In the genomic region with DNA sequence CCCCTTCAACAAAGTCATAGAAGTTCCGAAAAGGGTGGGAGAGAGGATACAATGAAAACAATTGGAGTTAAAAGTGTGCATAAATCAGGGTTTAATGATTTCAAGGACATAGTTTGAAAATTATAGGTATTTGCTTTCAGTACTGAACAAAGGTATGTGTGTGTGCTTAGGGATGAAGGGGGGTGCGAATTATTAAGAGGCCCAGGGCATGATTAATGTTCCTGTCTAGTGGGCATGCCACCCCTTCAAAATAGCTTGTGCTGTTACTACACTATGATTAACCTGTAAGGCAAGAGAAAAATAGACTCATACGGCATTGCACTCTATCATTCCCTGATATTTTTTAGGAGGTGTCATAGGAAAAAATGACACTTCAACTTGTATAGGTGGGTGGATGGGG, we compare ENCODE assay signal across 15 cellular contexts.
DNase-seq lines count a peak whose midpoint lies in the region.
"Had no signal": no experiment of that assay in that cellular context is flagged by ENCODE, and none has a peak within 500 bp of the region (broad histone marks: within the 10 kb centered on the region; RNA-seq: fewer than 3 reads in every experiment).

No MANE protein-coding gene starts in this region.

- DNase-seq in NCI-H1417 (lab: John Stamatoyannopoulos, UW) (peak in 2 of 3 experiments; percentile 83 to 97), NCI-H2081 (lab: John Stamatoyannopoulos, UW) (peak; percentile 54 to 70), NCI-H69 (lab: John Stamatoyannopoulos, UW) (peak; percentile 93), left kidney (ENCODE audit: low read depth, low spot score) (peak; percentile 14), posterior vena cava (ENCODE audit: low spot score) (no peak), NCI-H510A treated with DMSO at 0.1 percent for 48 hours (lab: John Stamatoyannopoulos, UW) (no peak)
- no peak for DNase-seq in stimulated activated CD4-positive, alpha-beta T cell treated with anti-CD3 and anti-CD28 coated beads, Interleukin-2, amount 100 ng/mL, for 48 hours
- DNase-seq: BE2C; CD8-positive, alpha-beta T cell; COR-L47; DMS153; DMS79 treated with DMSO at 0.1 percent for 48 hours; EL; GOT3; H9 had no signal

- intact Hi-C loops in posterior vena cava (cut with DNase I), result no loop called here

Comparison
In these comparisons a context has a peak if more than half of its experiments do, and no peak if none do; other contexts are left out.
1. DNase-seq: peak in NCI-H1417 (2 of 3), NCI-H2081 (2 of 2), NCI-H69 (single experiment) and left kidney (single experiment); none in posterior vena cava (single experiment), NCI-H510A treated with DMSO at 0.1 percent for 48 hours (single experiment) and stimulated activated CD4-positive, alpha-beta T cell treated with anti-CD3 and anti-CD28 coated beads, Interleukin-2, amount 100 ng/mL, for 48 hours (0 of 2).